14 cellular contexts compared by ENCODE assay signal in the genomic region with DNA sequence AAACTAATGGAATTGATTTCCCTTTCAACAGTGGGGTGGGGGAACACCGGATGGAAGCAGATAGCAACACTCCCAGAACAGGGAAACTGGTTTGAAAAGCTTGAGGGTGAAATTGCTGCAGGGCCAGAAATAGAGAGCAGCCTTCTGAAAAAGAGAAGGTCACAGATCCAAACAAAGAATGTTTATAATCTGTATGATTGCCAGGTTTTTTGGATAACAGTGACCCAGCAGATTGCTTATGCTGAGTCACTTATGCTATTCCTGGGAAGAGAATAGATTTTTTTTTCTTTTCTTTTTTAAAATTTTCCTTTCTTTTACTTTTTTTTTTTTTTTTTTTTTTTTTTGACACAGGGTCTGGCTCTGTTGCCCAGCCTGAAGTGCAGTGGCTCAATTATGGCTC.
"Had no signal": no experiment of that assay in that cellular context is flagged by ENCODE, and none has a peak within 500 bp of the region (broad histone marks: within the 10 kb centered on the region; RNA-seq: fewer than 3 reads in every experiment).

No MANE protein-coding gene starts in this region.

- H3K79me2 ChIP-seq: parathyroid adenoma had no signal

- H3K9me3 ChIP-seq: esophagus squamous epithelium had no signal

- H2AFZ ChIP-seq: parathyroid adenoma had no signal

- H3K4me1 ChIP-seq: esophagus squamous epithelium, parathyroid adenoma had no signal

- H3K36me3 ChIP-seq: cardiac muscle cell, esophagus squamous epithelium had no signal

- H3K27ac ChIP-seq: cardiac muscle cell, esophagus squamous epithelium, parathyroid adenoma had no signal

- ATAC-seq: activated CD8-positive, alpha-beta T cell treated with anti-CD3 and anti-CD28 coated beads for 36 hours; activated T-cell treated with anti-CD3 and anti-CD28 coated beads, Interleukin-2, amount 50 U/mL, for 72 hours; stimulated activated naive CD8-positive, alpha-beta T cell treated with anti-CD3 and anti-CD28 coated beads, Interleukin-15, amount 100 ng/mL, for 72 hours had no signal

- DNase-seq: activated CD4-positive, alpha-beta T cell treated with anti-CD3 and anti-CD28 coated beads for 4 hours; activated CD8-positive, alpha-beta memory T cell treated with anti-CD3 and anti-CD28 coated beads, Interleukin-2, amount 50 U/mL, for 4 hours; activated CD8-positive, alpha-beta T cell treated with anti-CD3 and anti-CD28 coated beads for 36 hours; activated T-cell treated with anti-CD3 and anti-CD28 coated beads, Interleukin-2, amount 50 U/mL, for 72 hours; aorta; esophagus squamous epithelium; hypothalamus; retina; stimulated activated CD4-positive, alpha-beta T cell treated with anti-CD3 and anti-CD28 coated beads, Interleukin-15, amount 100 ng/mL, for 24 hours; stimulated activated CD4-positive, alpha-beta T cell treated with anti-CD3 and anti-CD28 coated beads, Interleukin-4, amount 100 ng/mL, for 4 hours; stimulated activated naive CD8-positive, alpha-beta T cell treated with anti-CD3 and anti-CD28 coated beads, Interleukin-15, amount 100 ng/mL, for 72 hours; T1000 had no signal

- H3K4me3 ChIP-seq: cardiac muscle cell, esophagus squamous epithelium had no signal

- H3K9ac ChIP-seq: parathyroid adenoma had no signal

- H3K27me3 ChIP-seq: cardiac muscle cell, esophagus squamous epithelium had no signal
